ENCODE assay signal across 28 cellular contexts in genomic region chr3:194253270-194253669, GRCh38.
"Had no signal": no experiment of that assay in that cellular context is flagged by ENCODE, and none has a peak within 500 bp of the region (broad histone marks: within the 10 kb centered on the region; RNA-seq: fewer than 3 reads in every experiment).

No MANE protein-coding gene starts in this region.

- ATAC-seq: activated CD4-positive, CD25-positive, alpha-beta regulatory T cell treated with anti-CD3 and anti-CD28 coated beads, Interleukin-2, amount 50 U/mL, for 24 hours; activated CD8-positive, alpha-beta T cell treated with anti-CD3 and anti-CD28 coated beads, Interleukin-2, amount 10 ng/mL, durations not matched to agents 7 days and 5 days; activated naive CD4-positive, alpha-beta T cell treated with anti-CD3 and anti-CD28 coated beads, Interleukin-2, amount 50 U/mL, for 72 hours; activated T-cell treated with anti-CD3 and anti-CD28 coated beads, Interleukin-2, amount 50 U/mL, for 72 hours; foreskin keratinocyte; gastroesophageal sphincter; heart right ventricle; T-helper 17 cell had no signal

- H3K27me3 Mint-ChIP-seq: activated T-cell treated with anti-CD3 and anti-CD28 coated beads, Interleukin-2, amount 50 U/mL, for 24 hours had no signal

- DNase-seq: activated B cell treated with CpG ODN at 0.5 μM for 24 hours; activated CD4-positive, alpha-beta memory T cell treated with anti-CD3 and anti-CD28 coated beads for 36 hours; activated CD4-positive, alpha-beta T cell treated with anti-CD3 and anti-CD28 coated beads for 48 hours; activated CD4-positive, alpha-beta T cell treated with anti-CD3 and anti-CD28 coated beads, Interleukin-2, amount 50 U/mL, for 1 hour; activated CD8-positive, alpha-beta T cell treated with anti-CD3 and anti-CD28 coated beads, Interleukin-2, amount 10 ng/mL, durations not matched to agents 7 days and 5 days; activated gamma-delta T cell; activated naive CD4-positive, alpha-beta T cell; activated naive CD4-positive, alpha-beta T cell treated with anti-CD3 and anti-CD28 coated beads, Interleukin-2, amount 10 ng/mL, durations not matched to agents 7 days and 5 days; activated naive CD8-positive, alpha-beta T cell treated with anti-CD3 and anti-CD28 coated beads, Interleukin-2, amount 10 ng/mL, durations not matched to agents 7 days and 5 days; activated T-cell treated with anti-CD3 and anti-CD28 coated beads for 4 hours; activated T-cell treated with anti-CD3 and anti-CD28 coated beads, Interleukin-2, amount 50 U/mL, for 24 hours; activated T-cell treated with anti-CD3 and anti-CD28 coated beads, Interleukin-2, amount 50 U/mL, for 72 hours; central memory CD4-positive, alpha-beta T cell; cerebellar nuclear complex; colonic mucosa; effector memory CD4-positive, alpha-beta T cell; erythroblast; foreskin keratinocyte; heart right ventricle; T-helper 1 cell; T-helper 17 cell; T1000; WERI-Rb-1 had no signal

- H3K36me3 Mint-ChIP-seq: activated CD4-positive, alpha-beta memory T cell treated with anti-CD3 and anti-CD28 coated beads for 36 hours; activated naive CD4-positive, alpha-beta T cell treated with anti-CD3 and anti-CD28 coated beads, Interleukin-2, amount 10 ng/mL, durations not matched to agents 7 days and 5 days; activated naive CD8-positive, alpha-beta T cell treated with anti-CD3 and anti-CD28 coated beads, Interleukin-2, amount 10 ng/mL, durations not matched to agents 7 days and 5 days; brain had no signal

- H3K4me3 Mint-ChIP-seq: activated B cell treated with CpG ODN at 0.5 μM for 24 hours; activated CD4-positive, alpha-beta memory T cell treated with anti-CD3 and anti-CD28 coated beads for 36 hours; activated CD8-positive, alpha-beta T cell treated with anti-CD3 and anti-CD28 coated beads, Interleukin-2, amount 10 ng/mL, durations not matched to agents 7 days and 5 days; activated naive CD4-positive, alpha-beta T cell treated with anti-CD3 and anti-CD28 coated beads, Interleukin-2, amount 10 ng/mL, durations not matched to agents 7 days and 5 days; activated naive CD8-positive, alpha-beta T cell treated with anti-CD3 and anti-CD28 coated beads, Interleukin-2, amount 10 ng/mL, durations not matched to agents 7 days and 5 days; activated T-cell treated with anti-CD3 and anti-CD28 coated beads, Interleukin-2, amount 50 U/mL, for 24 hours; activated T-cell treated with anti-CD3 and anti-CD28 coated beads, Interleukin-2, amount 50 U/mL, for 72 hours; brain; T-helper 2 cell treated with Interferon-gamma antibody and Interleukin-4, amounts not matched to agents 5 μg/mL and 100 μg/mL, for 36 hours had no signal

- H3K27ac Mint-ChIP-seq: activated B cell treated with CpG ODN at 0.5 μM for 24 hours; activated CD4-positive, alpha-beta memory T cell treated with anti-CD3 and anti-CD28 coated beads for 36 hours; activated CD8-positive, alpha-beta T cell treated with anti-CD3 and anti-CD28 coated beads, Interleukin-2, amount 10 ng/mL, durations not matched to agents 7 days and 5 days; activated naive CD4-positive, alpha-beta T cell treated with anti-CD3 and anti-CD28 coated beads, Interleukin-2, amount 10 ng/mL, durations not matched to agents 7 days and 5 days; activated naive CD8-positive, alpha-beta T cell treated with anti-CD3 and anti-CD28 coated beads, Interleukin-2, amount 10 ng/mL, durations not matched to agents 7 days and 5 days; activated T-cell treated with anti-CD3 and anti-CD28 coated beads, Interleukin-2, amount 50 U/mL, for 24 hours; activated T-cell treated with anti-CD3 and anti-CD28 coated beads, Interleukin-2, amount 50 U/mL, for 72 hours; T-helper 17 cell; T-helper 2 cell treated with Interferon-gamma antibody and Interleukin-4, amounts not matched to agents 5 μg/mL and 100 μg/mL, for 36 hours had no signal
